In the genomic region with DNA sequence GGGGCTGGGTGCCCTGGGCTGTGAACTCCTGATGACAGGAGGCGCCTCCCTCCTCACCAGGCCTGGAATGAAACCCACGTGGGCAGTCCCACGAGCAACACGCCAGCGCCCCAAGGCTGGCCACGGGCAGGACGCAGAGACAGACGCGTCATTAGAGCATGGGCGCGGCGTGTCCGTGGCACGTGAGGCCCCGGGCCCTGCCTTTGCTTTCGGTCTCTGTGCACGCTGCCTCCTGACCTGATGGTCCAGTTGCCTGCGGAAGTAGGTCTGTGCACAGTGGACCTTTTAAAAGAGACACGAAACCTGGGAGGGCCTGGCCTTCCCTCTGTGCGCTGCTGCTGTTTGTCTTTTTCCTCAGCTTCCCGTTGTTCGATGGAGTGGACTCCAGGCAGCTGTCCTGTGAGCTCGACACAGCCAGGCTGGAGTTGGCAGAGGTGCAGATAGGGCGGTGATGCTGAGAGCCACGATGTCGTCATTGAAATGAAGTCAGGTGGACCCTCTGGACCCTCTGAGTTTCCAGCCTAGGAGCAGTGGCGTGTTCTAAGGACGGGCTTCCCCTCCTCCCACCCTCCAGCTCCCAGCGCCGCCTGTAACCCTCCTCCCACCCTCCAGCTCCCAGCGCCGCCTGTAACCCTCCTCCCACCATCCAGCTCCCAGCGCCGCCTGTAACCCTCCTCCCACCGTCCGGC, we compare ENCODE assay signal across 16 cellular contexts. TPM values are rescaled to one million over a fixed set of nuclear protein-coding genes. Genes with fewer than 3 reads are reported as not detected.
"Had no signal": no experiment of that assay in that cellular context is flagged by ENCODE, and none has a peak within 500 bp of the region (broad histone marks: within the 10 kb centered on the region; RNA-seq: fewer than 3 reads in every experiment).

No MANE protein-coding gene starts in this region.

- H3K4me3 Mint-ChIP-seq: activated CD4-positive, alpha-beta memory T cell treated with anti-CD3 and anti-CD28 coated beads for 36 hours; activated naive CD8-positive, alpha-beta T cell treated with anti-CD3 and anti-CD28 coated beads, Interleukin-2, amount 10 ng/mL, durations not matched to agents 7 days and 5 days; memory B cell; nephron; stimulated activated effector memory CD8-positive, alpha-beta T cell treated with anti-CD3 and anti-CD28 coated beads, Interleukin-12 subunit alpha, Interleukin-12 subunit beta, amount 100 ng/mL, for 72 hours had no signal

- DNase-seq: activated CD4-positive, alpha-beta memory T cell treated with anti-CD3 and anti-CD28 coated beads for 36 hours; activated CD4-positive, alpha-beta T cell treated with anti-CD3 and anti-CD28 coated beads for 1 hour; activated CD8-positive, alpha-beta memory T cell treated with anti-CD3 and anti-CD28 coated beads, Interleukin-2, amount 50 U/mL, for 48 hours; activated naive CD8-positive, alpha-beta T cell treated with anti-CD3 and anti-CD28 coated beads, Interleukin-2, amount 10 ng/mL, durations not matched to agents 7 days and 5 days; anterior cingulate cortex; small intestine; T-helper 9 cell had no signal

- H3K79me2 ChIP-seq: hepatocyte had no signal

- H3K36me3 ChIP-seq: breast epithelium, gastroesophageal sphincter, upper lobe of left lung had no signal

- H2AFZ ChIP-seq: hepatocyte had no signal

- FAIRE-seq: endometrium, small intestine had no signal

- H3K27ac ChIP-seq: breast epithelium, hepatocyte, upper lobe of left lung had no signal

- ATAC-seq: esophagus mucosa; gastroesophageal sphincter; stimulated activated effector memory CD8-positive, alpha-beta T cell treated with anti-CD3 and anti-CD28 coated beads, Interleukin-12 subunit alpha, Interleukin-12 subunit beta, amount 100 ng/mL, for 72 hours had no signal

- H3K27me3 Mint-ChIP-seq: activated naive CD8-positive, alpha-beta T cell treated with anti-CD3 and anti-CD28 coated beads, Interleukin-2, amount 10 ng/mL, durations not matched to agents 7 days and 5 days had no signal

- H3K4me1 ChIP-seq: breast epithelium had no signal

- H3K4me1 Mint-ChIP-seq: activated naive CD8-positive, alpha-beta T cell treated with anti-CD3 and anti-CD28 coated beads, Interleukin-2, amount 10 ng/mL, durations not matched to agents 7 days and 5 days; memory B cell; nephron; stimulated activated effector memory CD8-positive, alpha-beta T cell treated with anti-CD3 and anti-CD28 coated beads, Interleukin-12 subunit alpha, Interleukin-12 subunit beta, amount 100 ng/mL, for 72 hours had no signal

- H3K4me2 ChIP-seq: hepatocyte had no signal

- H3K27me3 ChIP-seq: upper lobe of left lung had no signal

- H3K9me3 ChIP-seq: breast epithelium, gastroesophageal sphincter, upper lobe of left lung had no signal

- H3K27ac Mint-ChIP-seq: activated CD4-positive, alpha-beta memory T cell treated with anti-CD3 and anti-CD28 coated beads for 36 hours; activated naive CD8-positive, alpha-beta T cell treated with anti-CD3 and anti-CD28 coated beads, Interleukin-2, amount 10 ng/mL, durations not matched to agents 7 days and 5 days; memory B cell; nephron; stimulated activated effector memory CD8-positive, alpha-beta T cell treated with anti-CD3 and anti-CD28 coated beads, Interleukin-12 subunit alpha, Interleukin-12 subunit beta, amount 100 ng/mL, for 72 hours had no signal

- H3K9me3 Mint-ChIP-seq: activated CD4-positive, alpha-beta memory T cell treated with anti-CD3 and anti-CD28 coated beads for 36 hours; activated naive CD8-positive, alpha-beta T cell treated with anti-CD3 and anti-CD28 coated beads, Interleukin-2, amount 10 ng/mL, durations not matched to agents 7 days and 5 days; memory B cell; nephron; stimulated activated effector memory CD8-positive, alpha-beta T cell treated with anti-CD3 and anti-CD28 coated beads, Interleukin-12 subunit alpha, Interleukin-12 subunit beta, amount 100 ng/mL, for 72 hours had no signal

- H3K4me3 ChIP-seq: breast epithelium, hepatocyte, upper lobe of left lung had no signal

- H3K36me3 Mint-ChIP-seq: activated CD4-positive, alpha-beta memory T cell treated with anti-CD3 and anti-CD28 coated beads for 36 hours; activated naive CD8-positive, alpha-beta T cell treated with anti-CD3 and anti-CD28 coated beads, Interleukin-2, amount 10 ng/mL, durations not matched to agents 7 days and 5 days; memory B cell; stimulated activated effector memory CD8-positive, alpha-beta T cell treated with anti-CD3 and anti-CD28 coated beads, Interleukin-12 subunit alpha, Interleukin-12 subunit beta, amount 100 ng/mL, for 72 hours had no signal

RNA-seq across cellular contexts. Expression of a gene that starts 40.1 kb away (rescaled TPM):
- total RNA-seq: activated naive CD8-positive, alpha-beta T cell treated with anti-CD3 and anti-CD28 coated beads, Interleukin-2, amount 10 ng/mL, durations not matched to agents 7 days and 5 days had no signal
